8 cellular contexts compared by ENCODE assay signal in the genomic region with DNA sequence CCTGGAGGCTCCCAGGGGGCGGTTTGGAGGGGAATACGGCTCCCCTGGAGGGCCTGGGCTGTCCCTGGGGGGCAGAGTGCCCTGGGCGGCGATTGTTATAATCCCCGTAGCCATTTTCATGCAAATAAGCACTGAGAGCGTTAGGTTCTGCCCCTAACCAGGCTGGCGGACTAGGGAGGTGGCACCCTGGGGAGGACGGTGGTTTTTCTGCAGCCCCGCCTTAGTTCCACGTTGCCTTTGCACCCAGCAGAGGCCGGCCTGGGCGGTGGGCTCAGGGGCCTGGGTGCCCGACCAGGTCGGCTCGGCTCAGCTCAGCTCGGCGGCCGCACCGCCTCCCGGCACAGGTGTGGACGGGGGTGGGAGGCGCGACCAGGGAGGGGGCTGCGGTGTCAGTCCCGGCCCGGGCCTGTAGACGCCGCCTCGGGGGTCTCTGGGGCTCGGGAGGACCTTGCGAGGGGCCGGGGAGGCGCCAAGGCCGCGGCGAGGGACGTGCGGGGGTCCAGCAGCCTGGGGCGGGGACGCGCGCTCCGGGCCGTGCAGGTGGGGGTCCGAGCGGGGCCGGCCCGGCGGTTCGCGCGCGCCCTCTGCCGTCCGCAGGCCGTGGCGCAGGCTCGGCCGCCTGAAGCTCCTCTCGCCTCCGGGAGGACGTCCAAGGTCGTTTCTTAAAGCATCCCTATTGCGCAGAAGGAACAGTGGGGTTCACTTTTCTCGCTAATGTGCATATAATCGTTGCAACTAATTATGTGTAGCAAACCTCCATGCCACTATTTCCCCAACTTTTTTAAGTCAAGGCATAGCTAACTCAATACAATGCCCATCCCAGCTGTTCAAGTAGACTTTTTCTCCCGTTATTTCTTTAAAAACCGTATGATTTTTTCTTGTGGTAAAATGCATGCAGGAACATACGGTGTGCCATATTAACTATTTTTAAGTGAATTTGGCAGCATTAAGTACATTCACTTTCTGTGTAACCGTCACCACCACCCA.
DNase-seq lines count a peak whose midpoint lies in the region; ATAC-seq and TF ChIP-seq lines count a peak whose summit lies in the region.

No MANE protein-coding gene starts in this region.

- TF ChIP-seq CTCF in LNCaP clone FGC (IDR thresholded peaks at IDR 0.05; ENCODE audit: control insufficient read depth, extremely low read depth, insufficient read depth) (peak; percentile 92), cardiac fibroblast (IDR thresholded peaks at IDR 0.05; ENCODE audit: low read depth, low read length) (peak; percentile 53)

- no peak for ATAC-seq in HG02642 (IDR thresholded peaks at IDR 0.05; ENCODE audit: poor library complexity, unreplicated experiment)

- peak overlapping the region; percentile 67 for H3K4me3 ChIP-seq in LNCaP clone FGC (ENCODE audit: low read depth, low read length)
- H3K4me3 ChIP-seq in cardiac fibroblast (replicated peaks in 1 of 2; ENCODE audit: low read depth in 2 of 2, low read length in 2 of 2): no peak overlapping the region

- DNase-seq in NCI-H187 (lab: John Stamatoyannopoulos, UW) (peak; percentile 51 to 93), NCI-H187 treated with DMSO at 0.1 percent for 48 hours (lab: John Stamatoyannopoulos, UW) (no peak), LNCaP clone FGC (ENCODE audit: low read depth) (no peak), UCSD-AML1 (lab: John Stamatoyannopoulos, UW; ENCODE audit: unreplicated experiment) (peak; percentile 45), cardiac fibroblast (ENCODE audit: low read depth in 2 of 2) (peak; percentile 33 to 45), inferior parietal cortex (ENCODE audit: extremely low spot score) (peak; percentile 67)
- peak; percentile 58 for DNase-seq in stimulated activated CD4-positive, alpha-beta T cell treated with anti-CD3 and anti-CD28 coated beads, Interleukin-12 subunit alpha, Interleukin-12 subunit beta, amount 100 ng/mL, for 4 hours

Comparison
In these comparisons a context has a peak if more than half of its experiments do, and no peak if none do; other contexts are left out.
1. DNase-seq: peak in NCI-H187 (2 of 2), UCSD-AML1 (single experiment), cardiac fibroblast (2 of 2), inferior parietal cortex (single experiment) and stimulated activated CD4-positive, alpha-beta T cell treated with anti-CD3 and anti-CD28 coated beads, Interleukin-12 subunit alpha, Interleukin-12 subunit beta, amount 100 ng/mL, for 4 hours (single experiment); none in NCI-H187 treated with DMSO at 0.1 percent for 48 hours (single experiment) and LNCaP clone FGC (single experiment).